8 cellular contexts compared by ENCODE assay signal in the genomic region with DNA sequence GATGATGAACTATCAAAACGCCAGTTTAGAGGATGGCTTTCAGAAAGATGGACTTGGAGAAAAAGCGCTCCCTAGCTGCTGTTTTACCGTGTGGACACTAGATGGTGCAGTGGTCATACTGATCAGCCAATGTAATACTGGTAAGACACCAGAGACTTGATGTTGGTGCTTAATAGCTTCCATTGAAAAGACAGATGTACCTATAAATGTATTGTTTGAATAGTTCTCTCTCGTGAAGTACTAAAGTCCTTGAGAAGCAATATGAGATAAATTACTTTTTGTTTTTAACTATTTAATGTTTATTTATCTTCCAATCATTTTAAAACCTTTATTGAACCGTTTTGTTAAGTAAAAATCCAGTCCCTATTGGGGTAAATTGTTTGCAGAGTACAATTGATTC.
DNase-seq lines count a peak whose midpoint lies in the region; ATAC-seq, FAIRE-seq and TF ChIP-seq lines count a peak whose summit lies in the region.

No MANE protein-coding gene starts in this region.

- ATAC-seq in GM21423 (IDR thresholded peaks at IDR 0.05; ENCODE audit: unreplicated experiment), result peak; percentile 90
- ATAC-seq in HG03045 (IDR thresholded peaks at IDR 0.05; ENCODE audit: unreplicated experiment), result no peak

- FAIRE-seq in HTR-8/SVneo (lab: Jason Lieb, UNC), result no peak

- TF ChIP-seq CTCF in foreskin fibroblast (IDR thresholded peaks at IDR 0.05; ENCODE audit: low read depth, low read length), result peak; percentile 87

- peak overlapping the region in 1 of 2 donors; percentile 33 for H3K4me3 ChIP-seq in foreskin fibroblast (ENCODE audit: low read depth in 1 of 2, low read length in 2 of 2)

- DNase-seq in EH (ENCODE audit: low read depth), result peak; percentile 82
- DNase-seq in HTR-8/SVneo (ENCODE audit: insufficient read length, low spot score), result peak; percentile 82
- peak; percentile 84 for DNase-seq in NOMO-1 treated with DMSO at 0.1 percent for 48 hours (lab: John Stamatoyannopoulos, UW; ENCODE audit: unreplicated experiment)
- peak; percentile 35 to 49 for DNase-seq in activated T-cell treated with anti-CD3 and anti-CD28 coated beads, Interleukin-2, amount 50 U/mL, for 48 hours
- peak; percentile 63 to 88 for DNase-seq in foreskin fibroblast
- peak; percentile 59 for DNase-seq in non-pigmented ciliary epithelial cell (ENCODE audit: low read depth)
